8 cellular contexts compared by ENCODE assay signal in genomic region chr16:20901441-20902112, GRCh38. TPM values are rescaled to one million over a fixed set of nuclear protein-coding genes. Genes with fewer than 3 reads are reported as not detected.
DNase-seq lines count a peak whose midpoint lies in the region; ATAC-seq, FAIRE-seq and TF ChIP-seq lines count a peak whose summit lies in the region.

No MANE protein-coding gene starts in this region.

- H3K23me2 ChIP-seq in H1 (ENCODE audit: low read depth, low read length), result peaks cover 6% of the 10 kb centered on the region; the same call in 1 of the 2 replicates

- no peak for TF ChIP-seq EP300 in H1 (IDR thresholded peaks at IDR 0.05; ENCODE audit: borderline replicate concordance in 1 of 2, low read depth in 2 of 2, low read length in 2 of 2)

- peak overlapping the region; percentile 2; the same call in 1 of the 2 replicates for H2BK12ac ChIP-seq in H1 (ENCODE audit: low read depth, low read length)

- H4K20me1 ChIP-seq in H1 (replicated peaks in 1 of 2; ENCODE audit: control insufficient read depth in 1 of 2, insufficient read depth in 2 of 2, low read length in 2 of 2), result no peaks in the 10 kb centered on the region

- 0 out of 2 replicates have a peak overlapping the region, but pooled peaks have one; percentile 47 for H2AFZ ChIP-seq in H1 (ENCODE audit: low read length)

- no peak overlapping the region for H3K14ac ChIP-seq in H1 (ENCODE audit: insufficient read length)

- H3K9me3 ChIP-seq in MG63 (no peaks in the 10 kb centered on the region), H1 (ENCODE audit: insufficient read depth in 2 of 2, low read depth in 1 of 2, low read length in 1 of 2) (no peaks in the 10 kb centered on the region)

- no peak for TF ChIP-seq CTCF in AG10803 (conservative IDR thresholded peaks at IDR 0.05; ENCODE audit: low read length)
- TF ChIP-seq CTCF in WI38 (IDR thresholded peaks at IDR 0.05; ENCODE audit: low read depth, low read length), result no peak
- no peak for TF ChIP-seq CTCF in H1 (IDR thresholded peaks at IDR 0.05; ENCODE audit: control extremely low read depth in 1 of 3, insufficient read depth in 1 of 3, low read depth in 1 of 3, low read length in 3 of 3)

- H2BK20ac ChIP-seq in H1 (ENCODE audit: low read length), result no peak overlapping the region

- peaks cover 2% of the 10 kb centered on the region for H3K79me1 ChIP-seq in H1 (ENCODE audit: low read depth, low read length)

- no peak overlapping the region for H2AK5ac ChIP-seq in H1 (ENCODE audit: low read depth, low read length)

- H3K4ac ChIP-seq in H1 (replicated peaks; ENCODE audit: insufficient read length, low read depth, low read length), result no peak overlapping the region

- H3K18ac ChIP-seq in H1 (ENCODE audit: extremely low read depth, low read length), result no peak overlapping the region; the same call in 1 of the 2 replicates

- H3K36me3 ChIP-seq in MG63, result peaks cover 26% of the 10 kb centered on the region
- H3K36me3 ChIP-seq in H1 (ENCODE audit: control insufficient read depth in 2 of 4, insufficient read depth in 4 of 4, low read length in 3 of 4), result peaks cover 0 to 5% (median 0%) of the 10 kb centered on the region in 4 experiments; a peak in 2 of 8 replicates

- TF ChIP-seq RAD21 in H1 (IDR thresholded peaks at IDR 0.05 in 1 of 2, conservative IDR thresholded peaks at IDR 0.05 in 1 of 2; ENCODE audit: low read depth in 2 of 2, low read length in 2 of 2), result no peak

- peak overlapping the region; percentile 96; the same call in 1 of the 2 replicates for H4K8ac ChIP-seq in H1 (ENCODE audit: extremely low read depth, insufficient read depth, low read length)

- H2BK120ac ChIP-seq in H1 (replicated peaks; ENCODE audit: low read depth, low read length), result no peak overlapping the region

- H4K5ac ChIP-seq in H1 (ENCODE audit: insufficient read length, low read depth, low read length), result no peak overlapping the region

- CTCF ChIA-PET in H1 (lab: Charles Lee; ENCODE audit: partially characterized antibody), result interaction anchor here (0.9 kb wide), 1 partner anchor 49 kb away, joined by 3 read pairs; no protein-coding TSS in a partner anchor

- peak overlapping the region in 3 of 4 experiments; percentile 86 to 98 (median 94); a peak in 6 of 7 replicates for H3K9ac ChIP-seq in H1 (replicated peaks in 1 of 4; ENCODE audit: extremely low read depth in 1 of 4, low read depth in 3 of 4, low read length in 3 of 4)

- TF ChIP-seq POLR2A in GM18505 (IDR thresholded peaks at IDR 0.05; ENCODE audit: borderline replicate concordance, extremely low read depth, insufficient read depth, insufficient read length) (peak; percentile 56), H1 (IDR thresholded peaks at IDR 0.05; ENCODE audit: control extremely low read depth in 1 of 2, low read depth in 2 of 2, low read length in 2 of 2) (peak; percentile 26 to 43; a peak in 2 of 3 replicates)

- no peak for ATAC-seq in GM18505 (IDR thresholded peaks at IDR 0.05; ENCODE audit: unreplicated experiment)

- POLR2A ChIA-PET in H1 (lab: Charles Lee; ENCODE audit: partially characterized antibody), result interaction anchor here (0.9 to 2.8 kb wide), 8 partner anchors 8 to 95 kb away, joined by 3 to 12 read pairs (median 6); partner anchors contain the start of genes ERI2 and REXO5

- peaks cover 6 to 51% of the 10 kb centered on the region in 2 experiments; a peak in 2 of 4 replicates for H3K79me2 ChIP-seq in H1 (ENCODE audit: control insufficient read depth in 1 of 2, insufficient read depth in 2 of 2, low read length in 2 of 2)

- H3K56ac ChIP-seq in H1 (replicated peaks; ENCODE audit: insufficient read length, low read depth, low read length), result peak overlapping the region; percentile 36

- no peak overlapping the region for H2BK15ac ChIP-seq in H1 (ENCODE audit: low read length)

- H3K4me1 ChIP-seq in H1 (replicated peaks in 1 of 4; ENCODE audit: control insufficient read depth in 3 of 4, insufficient read depth in 4 of 4, low read length in 3 of 4), result peaks cover 0 to 9% (median 3%) of the 10 kb centered on the region in 4 experiments; a peak in 3 of 7 replicates

- H3K27ac ChIP-seq in H1 (ENCODE audit: low read depth, low read length) (peak overlapping the region; percentile 97), substantia nigra (ENCODE audit: low read depth, low read length, poor library complexity, severe bottlenecking) (peak overlapping the region; percentile 86)

- no peak overlapping the region for H4K91ac ChIP-seq in H1 (replicated peaks; ENCODE audit: insufficient read length, low read length)

- no peak overlapping the region for H3K23ac ChIP-seq in H1 (ENCODE audit: insufficient read length)

- H3K27me3 ChIP-seq in MG63 (no peaks in the 10 kb centered on the region), H1 (replicated peaks in 1 of 4; ENCODE audit: control insufficient read depth in 3 of 4, extremely low read depth in 1 of 4, insufficient read depth in 3 of 4, low read length in 3 of 4) (no peaks in the 10 kb centered on the region)

- peak overlapping the region; percentile 93 for H2BK5ac ChIP-seq in H1 (ENCODE audit: low read depth, low read length)

- peak overlapping the region; percentile 89 to 97 for H3K4me2 ChIP-seq in H1 (ENCODE audit: insufficient read depth in 1 of 2, low read depth in 2 of 2, low read length in 2 of 2)

- H3K4me3 ChIP-seq in AG10803 (ENCODE audit: low read length) (peak overlapping the region; percentile 98), MG63 (peak overlapping the region; percentile 74), WI38 (ENCODE audit: low read depth, low read length) (peak overlapping the region; percentile 97), H1 (ENCODE audit: extremely low read depth in 1 of 4, insufficient read depth in 2 of 4, low read depth in 3 of 4, low read length in 4 of 4) (peak overlapping the region; percentile 86 to 92 (median 90))

- peak; percentile 52 for DNase-seq in AG10803 (ENCODE audit: low read depth)
- peak; percentile 48 for DNase-seq in MG63
- DNase-seq in H1 (ENCODE audit: low read depth in 1 of 2, low spot score in 2 of 2), result peak in 1 of 2 experiments; percentile 55
- peak; percentile 80 for DNase-seq in medulla oblongata (ENCODE audit: extremely low spot score)
- peak in 40 of 49 donors; percentile 2 to 70 (median 32) for DNase-seq in substantia nigra (lab: John Stamatoyannopoulos, UW)
- DNase-seq in amniotic stem cell (lab: John Stamatoyannopoulos, UW), result no peak

- FAIRE-seq in H1 (lab: Jason Lieb, UNC), result no peak

- 37% methylated on average over 27 of the region's 27 CpGs; no CpG with 5 or more reads in 1 of the 2 experiments for WGBS in H1 (ENCODE audit: extremely low coverage in 1 of 2, insufficient coverage in 1 of 2, insufficient read length in 1 of 2, insufficient replicate concordance in 2 of 2, low coverage in 1 of 2, low lambda C conversion rate in 2 of 2, missing lambda C conversion rate in 1 of 2), 2 experiments

TF ChIP-seq in H1, 55 proteins besides CTCF, POLR2A, EP300 and RAD21 (continues in another document):
- TF ChIP-seq HDAC2 (IDR thresholded peaks at IDR 0.05; ENCODE audit: borderline replicate concordance in 1 of 2, low read depth in 2 of 2, low read length in 2 of 2) (no peak), SUZ12 (IDR thresholded peaks at IDR 0.05; ENCODE audit: low read length) (no peak), SIN3A (conservative IDR thresholded peaks at IDR 0.05 in 1 of 2, IDR thresholded peaks at IDR 0.05 in 1 of 2; ENCODE audit: low read depth in 1 of 2, low read length in 2 of 2) (no peak), POLR2AphosphoS5 (IDR thresholded peaks at IDR 0.05; ENCODE audit: low read depth, low read length) (peak; percentile 76), CEBPB (IDR thresholded peaks at IDR 0.05; ENCODE audit: low read depth, low read length) (no peak), MAX (IDR thresholded peaks at IDR 0.05) (0 out of 2 replicates have a peak, but pooled peaks have one; percentile 48), ZNF274 (IDR thresholded peaks at IDR 0.05; ENCODE audit: borderline replicate concordance, extremely low read depth, low read length) (no peak), KDM5A (IDR thresholded peaks at IDR 0.05; ENCODE audit: low read length) (no peak), JUN (IDR thresholded peaks at IDR 0.05; ENCODE audit: low read depth, low read length) (no peak), RBBP5 (IDR thresholded peaks at IDR 0.05; ENCODE audit: borderline replicate concordance, low read depth, low read length) (no peak), KDM1A (IDR thresholded peaks at IDR 0.05; ENCODE audit: borderline replicate concordance, low read length) (no peak), NRF1 (IDR thresholded peaks at IDR 0.05; ENCODE audit: low read depth, low read length) (no peak), FOSL1 (IDR thresholded peaks at IDR 0.05; ENCODE audit: insufficient read depth, low read depth, low read length) (no peak)

RNA-seq across cellular contexts. Expression of gene LYRM1, which starts 1.0 kb away (rescaled TPM):
- 65.9 and 78.8 TPM in 2 replicates for total RNA-seq in MG63 (2014; rRNA removed; shearing (Covaris generic); ENCODE audit: low replicate concordance)
- total RNA-seq in H1 (2021; fragmentation: NEBNext Ultra II Directional; extraction: Animal tissue kit (Norgen Biotek cat#: 25700)), result 13.4 and 14.2 TPM in 2 replicates
- 8.1 and 11.6 TPM in 2 replicates for polyA plus RNA-seq in H1 (2011; rRNA removed)
- polyA plus RNA-seq in H1 (2011; cell fraction: cytosol; rRNA removed), result 19.4 TPM
- polyA plus RNA-seq in H1 (2011; cell fraction: nucleus; rRNA removed), result 8.4 TPM
- 15.8 to 19.1 TPM (median 17.7 TPM) in 4 replicates for polyA plus RNA-seq in H1 (2012, experiment 1 of 2)
- polyA plus RNA-seq in H1 (2012, experiment 2 of 2), result 2.6 TPM
- 15.8 TPM for polyA plus RNA-seq in H1 (2013, experiment 1 of 2)
- polyA plus RNA-seq in H1 (2013, experiment 2 of 2), result 13.6 TPM
- 6.2 and 8.0 TPM in 2 replicates for polyA minus RNA-seq in H1 (2011; rRNA and poly(A)+ RNA removed)
- 10.1 TPM for polyA minus RNA-seq in H1 (2011; cell fraction: cytosol; rRNA and poly(A)+ RNA removed)
- polyA minus RNA-seq in H1 (2011; cell fraction: nucleus; rRNA and poly(A)+ RNA removed), result 7.5 TPM

RNA-seq across cellular contexts. Expression of gene DCUN1D3, which starts 1.4 kb away (rescaled TPM):
- 15.6 and 16.8 TPM in 2 replicates for total RNA-seq in MG63 (2014; rRNA removed; shearing (Covaris generic); ENCODE audit: low replicate concordance)
- total RNA-seq in H1 (2021; fragmentation: NEBNext Ultra II Directional; extraction: Animal tissue kit (Norgen Biotek cat#: 25700)), result 18.2 and 18.5 TPM in 2 replicates
- 2.0 and 3.5 TPM in 2 replicates for polyA plus RNA-seq in H1 (2011; rRNA removed)
- polyA plus RNA-seq in H1 (2011; cell fraction: cytosol; rRNA removed), result 3.7 TPM
- 2.7 TPM for polyA plus RNA-seq in H1 (2011; cell fraction: nucleus; rRNA removed)
- 5.4 to 7.4 TPM (median 5.9 TPM) in 4 replicates for polyA plus RNA-seq in H1 (2012, experiment 1 of 2)
- polyA plus RNA-seq in H1 (2012, experiment 2 of 2), result 2.1 TPM
- 5.6 TPM for polyA plus RNA-seq in H1 (2013, experiment 1 of 2)
- polyA plus RNA-seq in H1 (2013, experiment 2 of 2), result 5.7 TPM
- 12.7 and 12.9 TPM in 2 replicates for polyA minus RNA-seq in H1 (2011; rRNA and poly(A)+ RNA removed)
- 5.9 TPM for polyA minus RNA-seq in H1 (2011; cell fraction: cytosol; rRNA and poly(A)+ RNA removed)
- polyA minus RNA-seq in H1 (2011; cell fraction: nucleus; rRNA and poly(A)+ RNA removed), result 6.8 TPM
